ENCODE assay signal across 8 cellular contexts in genomic region chr3:72446406-72447058, GRCh38. TPM values are rescaled to one million over a fixed set of nuclear protein-coding genes. Genes with fewer than 3 reads are reported as not detected.
DNase-seq lines count a peak whose midpoint lies in the region; ATAC-seq and TF ChIP-seq lines count a peak whose summit lies in the region.

Gene RYBP, minus strand, starts transcription at chr3:72446621.

- 0 to 1% methylated on average over 34 to 45 of the region's 45 CpGs for WGBS in heart right ventricle, 2 donors
- under 1% methylated on average over 39 of the region's 45 CpGs for WGBS in prostate gland

- no peak for TF ChIP-seq POLR2A in prostate gland (IDR thresholded peaks at IDR 0.05)

- H3K9me3 ChIP-seq in heart right ventricle: no peaks in the 10 kb centered on the region
- H3K9me3 ChIP-seq in prostate gland: no peaks in the 10 kb centered on the region

- TF ChIP-seq CTCF in heart right ventricle (IDR thresholded peaks at IDR 0.05) (peak in 3 of 9 donors; percentile 20 to 34 (median 21)), prostate gland (IDR thresholded peaks at IDR 0.05) (peak in 2 of 4 experiments; percentile 5 to 25)

- peak within 1 kb of the TSS; percentile 90 to 99 for H3K27ac Mint-ChIP-seq in activated naive CD4-positive, alpha-beta T cell treated with anti-CD3 and anti-CD28 coated beads, Interleukin-2, amount 50 U/mL, for 72 hours

- H3K27me3 ChIP-seq in heart right ventricle (peaks cover 0 to 2% (median 0%) of the 10 kb centered on the region in 7 donors), prostate gland (replicated peaks; ENCODE audit: insufficient read depth) (no peaks in the 10 kb centered on the region)

- peak; percentile 34 for ATAC-seq in HG02623 (IDR thresholded peaks at IDR 0.05; ENCODE audit: unreplicated experiment)
- ATAC-seq in activated naive CD4-positive, alpha-beta T cell treated with anti-CD3 and anti-CD28 coated beads, Interleukin-2, amount 50 U/mL, for 72 hours: peak; percentile 6 to 38
- ATAC-seq in heart right ventricle: peak; percentile 36 to 85 (median 70)
- no peak for ATAC-seq in HG03378 (IDR thresholded peaks at IDR 0.05; ENCODE audit: unreplicated experiment)

- peaks cover 0 to 53% (median 41%) of the 10 kb centered on the region in 9 donors for H3K4me1 ChIP-seq in heart right ventricle
- H3K4me1 ChIP-seq in prostate gland (replicated peaks): no peaks in the 10 kb centered on the region

- H3K9me3 Mint-ChIP-seq in activated naive CD4-positive, alpha-beta T cell treated with anti-CD3 and anti-CD28 coated beads, Interleukin-2, amount 50 U/mL, for 72 hours: peaks cover 5 to 19% of the 10 kb centered on the region in 2 donors

- peaks cover 32 to 64% of the 10 kb centered on the region in 2 donors for H3K36me3 Mint-ChIP-seq in activated naive CD4-positive, alpha-beta T cell treated with anti-CD3 and anti-CD28 coated beads, Interleukin-2, amount 50 U/mL, for 72 hours

- peak within 1 kb of the TSS; percentile 52 to 89 (median 78) for H3K4me3 ChIP-seq in heart right ventricle
- peak within 1 kb of the TSS; percentile 82 to 90 for H3K4me3 ChIP-seq in prostate gland

- intact Hi-C loops in heart right ventricle (cut with DNase I) (loop anchor here in 7 of 10 donors (5.0 to 10.0 kb wide), 12 partner anchors 36 to 376 kb away; no protein-coding TSS in a partner anchor), prostate gland (cut with DNase I) (loop anchor here (5.0 to 10.0 kb wide), 7 partner anchors 102 to 492 kb away; no protein-coding TSS in a partner anchor)

- H3K36me3 ChIP-seq in heart right ventricle (no peaks in the 10 kb centered on the region), prostate gland (no peaks in the 10 kb centered on the region)

- DNase-seq in NCI-H1417 (lab: John Stamatoyannopoulos, UW) (peak; percentile 28 to 84 (median 79)), NCI-H1417 treated with DMSO at 0.1 percent for 48 hours (lab: John Stamatoyannopoulos, UW) (no peak), NCI-H226 (peak; percentile 8), heart right ventricle (no peak), prostate gland (ENCODE audit: low spot score) (peak; percentile 17)
- peak; percentile 55 to 65 for DNase-seq in activated naive CD4-positive, alpha-beta T cell treated with anti-CD3 and anti-CD28 coated beads, Interleukin-2, amount 50 U/mL, for 72 hours (ENCODE audit: low spot score in 2 of 2)

- H3K27ac ChIP-seq in heart right ventricle (peak within 1 kb of the TSS; percentile 74 to 93 (median 88)), prostate gland (peak within 1 kb of the TSS; percentile 93 to 94)

RNA-seq across cellular contexts. Expression of gene RYBP, which starts in this region (rescaled TPM):
- total RNA-seq in activated naive CD4-positive, alpha-beta T cell treated with anti-CD3 and anti-CD28 coated beads, Interleukin-2, amount 50 U/mL, for 72 hours: 10 to 100 TPM; 15.9 to 36.6 TPM
- total RNA-seq in heart right ventricle (1 to 10 TPM; 6.1 to 8.3 (median 7.3) TPM), prostate gland (10 to 100 TPM; 14.6 to 18.2 TPM)
- 1 to 10 TPM; 4.0 to 4.4 TPM for polyA plus RNA-seq in heart right ventricle

Comparison
In these comparisons a context has a peak if more than half of its experiments do, and no peak if none do; other contexts are left out.
1. DNase-seq: peak in NCI-H1417 (3 of 3), NCI-H226 (single experiment), activated naive CD4-positive, alpha-beta T cell treated with anti-CD3 and anti-CD28 coated beads, Interleukin-2, amount 50 U/mL, for 72 hours (2 of 2) and prostate gland (single experiment); none in NCI-H1417 treated with DMSO at 0.1 percent for 48 hours (single experiment) and heart right ventricle (0 of 2).